ENCODE assay signal across 1 cellular context in genomic region chrX:35890699-35891098, GRCh38.
A peak's percentile ranks its signal among the peaks of the same experiment; 100 is the strongest.
TF ChIP-seq lines count a peak whose summit lies in the region.

No MANE protein-coding gene starts in this region.

TF ChIP-seq in K562, 482 proteins besides CTCF, POLR2A, EP300 and RAD21 (continued from another document and continues in another):
- TF ChIP-seq ZNF407 (IDR thresholded peaks at IDR 0.05; ENCODE audit: low read depth) (no peak), C11orf30 (IDR thresholded peaks at IDR 0.05; ENCODE audit: low read depth) (peak; percentile 94), RBM22 (IDR thresholded peaks at IDR 0.05; ENCODE audit: low read depth, low read length, poor library complexity, severe bottlenecking) (no peak), CBX8 (IDR thresholded peaks at IDR 0.05; ENCODE audit: borderline replicate concordance, extremely low read depth, low read depth, low read length, poor library complexity, severe bottlenecking) (no peak), PML (IDR thresholded peaks at IDR 0.05; ENCODE audit: low read length) (no peak), HDAC3 (IDR thresholded peaks at IDR 0.05; ENCODE audit: borderline replicate concordance, partially characterized antibody) (no peak), TGIF2 (CRISPR knock-in tag; IDR thresholded peaks at IDR 0.05) (no peak), NFXL1 (CRISPR knock-in tag; IDR thresholded peaks at IDR 0.05) (no peak), CXXC5 (CRISPR knock-in tag; IDR thresholded peaks at IDR 0.05) (no peak), PRMT5 (CRISPR knock-in tag; IDR thresholded peaks at IDR 0.05) (no peak), FOS (IDR thresholded peaks at IDR 0.05; ENCODE audit: extremely low read depth, insufficient read length) (no peak), NRF1 (conservative IDR thresholded peaks at IDR 0.05 in 1 of 2, IDR thresholded peaks at IDR 0.05 in 1 of 2) (no peak), ZNF79 (CRISPR knock-in tag; IDR thresholded peaks at IDR 0.05; ENCODE audit: low read depth) (no peak), KAT8 (IDR thresholded peaks at IDR 0.05; ENCODE audit: low read depth) (no peak), BHLHE40 (IDR thresholded peaks at IDR 0.05; ENCODE audit: low read length) (no peak), NR2C2 (CRISPR knock-in tag; IDR thresholded peaks at IDR 0.05) (no peak), NR2C2 (tag; IDR thresholded peaks at IDR 0.05) (no peak), BRF2 (IDR thresholded peaks at IDR 0.05; ENCODE audit: borderline replicate concordance, insufficient read depth, insufficient read length) (no peak), SIN3B (IDR thresholded peaks at IDR 0.05; ENCODE audit: low read depth) (no peak), SMARCB1 (IDR thresholded peaks at IDR 0.05; ENCODE audit: insufficient read length, low read depth) (no peak), E2F6 (IDR thresholded peaks at IDR 0.05; ENCODE audit: borderline replicate concordance in 1 of 2, extremely low read depth in 1 of 2, insufficient read depth in 1 of 2, insufficient read length in 1 of 2, low read depth in 1 of 2, low read length in 1 of 2, poor library complexity in 1 of 2, severe bottlenecking in 1 of 2) (no peak), TCF7 (IDR thresholded peaks at IDR 0.05; ENCODE audit: borderline replicate concordance) (no peak), TCFL5 (CRISPR knock-in tag; conservative IDR thresholded peaks at IDR 0.05) (no peak), ZNF311 (CRISPR knock-in tag; IDR thresholded peaks at IDR 0.05) (no peak), PYGO2 (tag; IDR thresholded peaks at IDR 0.05) (no peak), PKNOX1 (IDR thresholded peaks at IDR 0.05) (no peak), SIN3A (IDR thresholded peaks at IDR 0.05; ENCODE audit: borderline replicate concordance in 2 of 2, control insufficient read depth in 1 of 2, low read depth in 2 of 2, low read length in 2 of 2) (no peak), TEAD4 (IDR thresholded peaks at IDR 0.05; ENCODE audit: low read length) (no peak), TEAD4 (CRISPR knock-in tag; IDR thresholded peaks at IDR 0.05; ENCODE audit: borderline replicate concordance) (no peak), ZFX (CRISPR knock-in tag; IDR thresholded peaks at IDR 0.05) (no peak), L3MBTL2 (IDR thresholded peaks at IDR 0.05) (peak; percentile 71), FOXP4 (CRISPR knock-in tag; IDR thresholded peaks at IDR 0.05; ENCODE audit: borderline replicate concordance) (no peak)
- TF ChIP-seq, protein P1, sequence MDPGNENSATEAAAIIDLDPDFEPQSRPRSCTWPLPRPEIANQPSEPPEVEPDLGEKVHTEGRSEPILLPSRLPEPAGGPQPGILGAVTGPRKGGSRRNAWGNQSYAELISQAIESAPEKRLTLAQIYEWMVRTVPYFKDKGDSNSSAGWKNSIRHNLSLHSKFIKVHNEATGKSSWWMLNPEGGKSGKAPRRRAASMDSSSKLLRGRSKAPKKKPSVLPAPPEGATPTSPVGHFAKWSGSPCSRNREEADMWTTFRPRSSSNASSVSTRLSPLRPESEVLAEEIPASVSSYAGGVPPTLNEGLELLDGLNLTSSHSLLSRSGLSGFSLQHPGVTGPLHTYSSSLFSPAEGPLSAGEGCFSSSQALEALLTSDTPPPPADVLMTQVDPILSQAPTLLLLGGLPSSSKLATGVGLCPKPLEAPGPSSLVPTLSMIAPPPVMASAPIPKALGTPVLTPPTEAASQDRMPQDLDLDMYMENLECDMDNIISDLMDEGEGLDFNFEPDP (CRISPR knock-in tag; IDR thresholded peaks at IDR 0.05): no peak
- TF ChIP-seq, protein P2, sequence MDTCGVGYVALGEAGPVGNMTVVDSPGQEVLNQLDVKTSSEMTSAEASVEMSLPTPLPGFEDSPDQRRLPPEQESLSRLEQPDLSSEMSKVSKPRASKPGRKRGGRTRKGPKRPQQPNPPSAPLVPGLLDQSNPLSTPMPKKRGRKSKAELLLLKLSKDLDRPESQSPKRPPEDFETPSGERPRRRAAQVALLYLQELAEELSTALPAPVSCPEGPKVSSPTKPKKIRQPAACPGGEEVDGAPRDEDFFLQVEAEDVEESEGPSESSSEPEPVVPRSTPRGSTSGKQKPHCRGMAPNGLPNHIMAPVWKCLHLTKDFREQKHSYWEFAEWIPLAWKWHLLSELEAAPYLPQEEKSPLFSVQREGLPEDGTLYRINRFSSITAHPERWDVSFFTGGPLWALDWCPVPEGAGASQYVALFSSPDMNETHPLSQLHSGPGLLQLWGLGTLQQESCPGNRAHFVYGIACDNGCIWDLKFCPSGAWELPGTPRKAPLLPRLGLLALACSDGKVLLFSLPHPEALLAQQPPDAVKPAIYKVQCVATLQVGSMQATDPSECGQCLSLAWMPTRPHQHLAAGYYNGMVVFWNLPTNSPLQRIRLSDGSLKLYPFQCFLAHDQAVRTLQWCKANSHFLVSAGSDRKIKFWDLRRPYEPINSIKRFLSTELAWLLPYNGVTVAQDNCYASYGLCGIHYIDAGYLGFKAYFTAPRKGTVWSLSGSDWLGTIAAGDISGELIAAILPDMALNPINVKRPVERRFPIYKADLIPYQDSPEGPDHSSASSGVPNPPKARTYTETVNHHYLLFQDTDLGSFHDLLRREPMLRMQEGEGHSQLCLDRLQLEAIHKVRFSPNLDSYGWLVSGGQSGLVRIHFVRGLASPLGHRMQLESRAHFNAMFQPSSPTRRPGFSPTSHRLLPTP (IDR thresholded peaks at IDR 0.05; ENCODE audit: borderline replicate concordance, extremely low read depth, insufficient read length): no peak
- TF ChIP-seq, protein P3, sequence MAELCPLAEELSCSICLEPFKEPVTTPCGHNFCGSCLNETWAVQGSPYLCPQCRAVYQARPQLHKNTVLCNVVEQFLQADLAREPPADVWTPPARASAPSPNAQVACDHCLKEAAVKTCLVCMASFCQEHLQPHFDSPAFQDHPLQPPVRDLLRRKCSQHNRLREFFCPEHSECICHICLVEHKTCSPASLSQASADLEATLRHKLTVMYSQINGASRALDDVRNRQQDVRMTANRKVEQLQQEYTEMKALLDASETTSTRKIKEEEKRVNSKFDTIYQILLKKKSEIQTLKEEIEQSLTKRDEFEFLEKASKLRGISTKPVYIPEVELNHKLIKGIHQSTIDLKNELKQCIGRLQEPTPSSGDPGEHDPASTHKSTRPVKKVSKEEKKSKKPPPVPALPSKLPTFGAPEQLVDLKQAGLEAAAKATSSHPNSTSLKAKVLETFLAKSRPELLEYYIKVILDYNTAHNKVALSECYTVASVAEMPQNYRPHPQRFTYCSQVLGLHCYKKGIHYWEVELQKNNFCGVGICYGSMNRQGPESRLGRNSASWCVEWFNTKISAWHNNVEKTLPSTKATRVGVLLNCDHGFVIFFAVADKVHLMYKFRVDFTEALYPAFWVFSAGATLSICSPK (IDR thresholded peaks at IDR 0.05; ENCODE audit: borderline replicate concordance): no peak
- TF ChIP-seq, protein P4, sequence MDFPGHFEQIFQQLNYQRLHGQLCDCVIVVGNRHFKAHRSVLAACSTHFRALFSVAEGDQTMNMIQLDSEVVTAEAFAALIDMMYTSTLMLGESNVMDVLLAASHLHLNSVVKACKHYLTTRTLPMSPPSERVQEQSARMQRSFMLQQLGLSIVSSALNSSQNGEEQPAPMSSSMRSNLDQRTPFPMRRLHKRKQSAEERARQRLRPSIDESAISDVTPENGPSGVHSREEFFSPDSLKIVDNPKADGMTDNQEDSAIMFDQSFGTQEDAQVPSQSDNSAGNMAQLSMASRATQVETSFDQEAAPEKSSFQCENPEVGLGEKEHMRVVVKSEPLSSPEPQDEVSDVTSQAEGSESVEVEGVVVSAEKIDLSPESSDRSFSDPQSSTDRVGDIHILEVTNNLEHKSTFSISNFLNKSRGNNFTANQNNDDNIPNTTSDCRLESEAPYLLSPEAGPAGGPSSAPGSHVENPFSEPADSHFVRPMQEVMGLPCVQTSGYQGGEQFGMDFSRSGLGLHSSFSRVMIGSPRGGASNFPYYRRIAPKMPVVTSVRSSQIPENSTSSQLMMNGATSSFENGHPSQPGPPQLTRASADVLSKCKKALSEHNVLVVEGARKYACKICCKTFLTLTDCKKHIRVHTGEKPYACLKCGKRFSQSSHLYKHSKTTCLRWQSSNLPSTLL (IDR thresholded peaks at IDR 0.05): no peak
